1 cellular context compared by ENCODE assay signal in genomic region chr1:232409584-232409983, GRCh38.
A peak's percentile ranks its signal among the peaks of the same experiment; 100 is the strongest.
TF ChIP-seq lines count a peak whose summit lies in the region.

No MANE protein-coding gene starts in this region.

TF ChIP-seq in GM23338, 12 proteins besides CTCF, POLR2A, EP300 and RAD21:
- no peak for TF ChIP-seq ZNF462 (CRISPR knock-in tag; IDR thresholded peaks at IDR 0.05)
- no peak for TF ChIP-seq STAT1 (IDR thresholded peaks at IDR 0.05; ENCODE audit: unreplicated experiment)
- peak; percentile 98 for TF ChIP-seq ZNF331 (CRISPR knock-in tag; IDR thresholded peaks at IDR 0.05; ENCODE audit: low read depth)
